In the genomic region with DNA sequence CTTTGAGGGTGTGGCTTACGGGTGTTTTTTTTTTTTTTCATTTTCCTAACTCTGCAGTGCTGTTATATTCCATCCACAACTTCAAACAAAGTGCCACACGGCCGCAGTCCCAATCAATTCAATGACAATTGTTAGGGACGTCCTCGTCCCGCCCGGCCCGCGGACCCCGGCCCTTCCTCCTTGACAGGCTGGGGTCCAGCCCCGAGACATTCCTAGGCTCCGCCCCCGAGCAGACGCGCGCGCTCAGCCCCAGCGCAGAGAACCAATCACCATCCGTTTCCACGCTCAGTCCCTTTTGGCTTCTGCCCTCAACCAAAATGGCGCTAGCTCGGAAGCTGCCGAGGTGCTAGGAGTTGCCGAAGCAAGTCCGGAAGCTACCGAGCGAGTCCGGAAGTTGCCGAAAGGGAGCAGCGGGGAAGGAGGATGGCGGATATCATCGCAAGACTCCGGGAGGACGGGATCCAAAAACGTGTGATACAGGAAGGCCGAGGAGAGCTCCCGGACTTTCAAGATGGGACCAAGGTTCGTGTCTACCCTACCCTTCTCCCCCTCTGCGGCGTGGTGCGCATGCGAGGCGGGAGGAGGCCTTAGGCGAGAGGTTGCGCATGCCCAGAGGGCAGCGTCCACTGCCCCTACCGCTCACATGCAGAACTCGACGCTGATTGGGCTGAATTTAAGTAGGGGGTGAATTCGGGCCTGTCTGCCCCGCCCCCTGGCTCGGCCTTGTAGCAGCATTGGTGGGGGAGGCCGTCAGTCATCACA, we compare ENCODE assay signal across 1 cellular context.
TF ChIP-seq lines count a peak whose summit lies in the region.

A gene (plus strand): TSS at position 291 of the 762 bp plus-strand sequence. CDS start 133 bp downstream, at position 424.

TF ChIP-seq in WTC11, 78 proteins besides CTCF, POLR2A, EP300 and RAD21 (continued from another document):
- TF ChIP-seq GABPB1 (CRISPR knock-in tag; IDR thresholded peaks at IDR 0.05) (0 out of 2 replicates have a peak, but pooled peaks have one; percentile 60), ZNF219 (CRISPR knock-in tag; IDR thresholded peaks at IDR 0.05; ENCODE audit: borderline replicate concordance) (peak; percentile 94), EMX1 (CRISPR knock-in tag; IDR thresholded peaks at IDR 0.05) (no peak), NFE2L1 (CRISPR knock-in tag; IDR thresholded peaks at IDR 0.05) (peak; percentile 99), TEAD4 (CRISPR knock-in tag; IDR thresholded peaks at IDR 0.05) (peak; percentile 91), ZNF317 (CRISPR knock-in tag; IDR thresholded peaks at IDR 0.05; ENCODE audit: borderline replicate concordance, low read depth) (0 out of 2 replicates have a peak, but pooled peaks have one; percentile 65), FOXJ3 (CRISPR knock-in tag; IDR thresholded peaks at IDR 0.05; ENCODE audit: borderline replicate concordance) (0 out of 2 replicates have a peak, but pooled peaks have one; percentile 65), MXD4 (CRISPR knock-in tag; IDR thresholded peaks at IDR 0.05; ENCODE audit: borderline replicate concordance) (no peak), TEAD1 (CRISPR knock-in tag; IDR thresholded peaks at IDR 0.05) (peak; percentile 99), ZNF396 (CRISPR knock-in tag; IDR thresholded peaks at IDR 0.05; ENCODE audit: borderline replicate concordance) (no peak), RORB (CRISPR knock-in tag; IDR thresholded peaks at IDR 0.05) (no peak), HMGA2 (CRISPR knock-in tag; IDR thresholded peaks at IDR 0.05) (no peak), ESRRA (CRISPR knock-in tag; IDR thresholded peaks at IDR 0.05; ENCODE audit: borderline replicate concordance) (peak; percentile 92; the same call in 1 of the 2 replicates), CBFB (CRISPR knock-in tag; IDR thresholded peaks at IDR 0.05; ENCODE audit: low read depth) (no peak), NFATC4 (CRISPR knock-in tag; IDR thresholded peaks at IDR 0.05) (no peak), FOXK1 (CRISPR knock-in tag; IDR thresholded peaks at IDR 0.05) (peak; percentile 97), NR2C2 (CRISPR knock-in tag; IDR thresholded peaks at IDR 0.05) (peak; percentile 81), NFYB (CRISPR knock-in tag; conservative IDR thresholded peaks at IDR 0.05; ENCODE audit: low read depth) (peak; percentile 94)
- TF ChIP-seq, protein P1, sequence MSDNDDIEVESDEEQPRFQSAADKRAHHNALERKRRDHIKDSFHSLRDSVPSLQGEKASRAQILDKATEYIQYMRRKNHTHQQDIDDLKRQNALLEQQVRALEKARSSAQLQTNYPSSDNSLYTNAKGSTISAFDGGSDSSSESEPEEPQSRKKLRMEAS (CRISPR knock-in tag; IDR thresholded peaks at IDR 0.05): peak; percentile 100
- TF ChIP-seq, protein P2, sequence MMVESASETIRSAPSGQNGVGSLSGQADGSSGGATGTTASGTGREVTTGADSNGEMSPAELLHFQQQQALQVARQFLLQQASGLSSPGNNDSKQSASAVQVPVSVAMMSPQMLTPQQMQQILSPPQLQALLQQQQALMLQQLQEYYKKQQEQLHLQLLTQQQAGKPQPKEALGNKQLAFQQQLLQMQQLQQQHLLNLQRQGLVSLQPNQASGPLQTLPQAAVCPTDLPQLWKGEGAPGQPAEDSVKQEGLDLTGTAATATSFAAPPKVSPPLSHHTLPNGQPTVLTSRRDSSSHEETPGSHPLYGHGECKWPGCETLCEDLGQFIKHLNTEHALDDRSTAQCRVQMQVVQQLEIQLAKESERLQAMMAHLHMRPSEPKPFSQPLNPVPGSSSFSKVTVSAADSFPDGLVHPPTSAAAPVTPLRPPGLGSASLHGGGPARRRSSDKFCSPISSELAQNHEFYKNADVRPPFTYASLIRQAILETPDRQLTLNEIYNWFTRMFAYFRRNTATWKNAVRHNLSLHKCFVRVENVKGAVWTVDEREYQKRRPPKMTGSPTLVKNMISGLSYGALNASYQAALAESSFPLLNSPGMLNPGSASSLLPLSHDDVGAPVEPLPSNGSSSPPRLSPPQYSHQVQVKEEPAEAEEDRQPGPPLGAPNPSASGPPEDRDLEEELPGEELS (CRISPR knock-in tag; IDR thresholded peaks at IDR 0.05): peak; percentile 99
- TF ChIP-seq, protein P3, sequence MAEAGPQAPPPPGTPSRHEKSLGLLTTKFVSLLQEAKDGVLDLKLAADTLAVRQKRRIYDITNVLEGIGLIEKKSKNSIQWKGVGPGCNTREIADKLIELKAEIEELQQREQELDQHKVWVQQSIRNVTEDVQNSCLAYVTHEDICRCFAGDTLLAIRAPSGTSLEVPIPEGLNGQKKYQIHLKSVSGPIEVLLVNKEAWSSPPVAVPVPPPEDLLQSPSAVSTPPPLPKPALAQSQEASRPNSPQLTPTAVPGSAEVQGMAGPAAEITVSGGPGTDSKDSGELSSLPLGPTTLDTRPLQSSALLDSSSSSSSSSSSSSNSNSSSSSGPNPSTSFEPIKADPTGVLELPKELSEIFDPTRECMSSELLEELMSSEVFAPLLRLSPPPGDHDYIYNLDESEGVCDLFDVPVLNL (CRISPR knock-in tag; IDR thresholded peaks at IDR 0.05; ENCODE audit: borderline replicate concordance, low read depth): no peak
- TF ChIP-seq, protein P4, sequence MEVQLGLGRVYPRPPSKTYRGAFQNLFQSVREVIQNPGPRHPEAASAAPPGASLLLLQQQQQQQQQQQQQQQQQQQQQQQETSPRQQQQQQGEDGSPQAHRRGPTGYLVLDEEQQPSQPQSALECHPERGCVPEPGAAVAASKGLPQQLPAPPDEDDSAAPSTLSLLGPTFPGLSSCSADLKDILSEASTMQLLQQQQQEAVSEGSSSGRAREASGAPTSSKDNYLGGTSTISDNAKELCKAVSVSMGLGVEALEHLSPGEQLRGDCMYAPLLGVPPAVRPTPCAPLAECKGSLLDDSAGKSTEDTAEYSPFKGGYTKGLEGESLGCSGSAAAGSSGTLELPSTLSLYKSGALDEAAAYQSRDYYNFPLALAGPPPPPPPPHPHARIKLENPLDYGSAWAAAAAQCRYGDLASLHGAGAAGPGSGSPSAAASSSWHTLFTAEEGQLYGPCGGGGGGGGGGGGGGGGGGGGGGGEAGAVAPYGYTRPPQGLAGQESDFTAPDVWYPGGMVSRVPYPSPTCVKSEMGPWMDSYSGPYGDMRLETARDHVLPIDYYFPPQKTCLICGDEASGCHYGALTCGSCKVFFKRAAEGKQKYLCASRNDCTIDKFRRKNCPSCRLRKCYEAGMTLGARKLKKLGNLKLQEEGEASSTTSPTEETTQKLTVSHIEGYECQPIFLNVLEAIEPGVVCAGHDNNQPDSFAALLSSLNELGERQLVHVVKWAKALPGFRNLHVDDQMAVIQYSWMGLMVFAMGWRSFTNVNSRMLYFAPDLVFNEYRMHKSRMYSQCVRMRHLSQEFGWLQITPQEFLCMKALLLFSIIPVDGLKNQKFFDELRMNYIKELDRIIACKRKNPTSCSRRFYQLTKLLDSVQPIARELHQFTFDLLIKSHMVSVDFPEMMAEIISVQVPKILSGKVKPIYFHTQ (CRISPR knock-in tag; IDR thresholded peaks at IDR 0.05): no peak
- TF ChIP-seq, protein P5, sequence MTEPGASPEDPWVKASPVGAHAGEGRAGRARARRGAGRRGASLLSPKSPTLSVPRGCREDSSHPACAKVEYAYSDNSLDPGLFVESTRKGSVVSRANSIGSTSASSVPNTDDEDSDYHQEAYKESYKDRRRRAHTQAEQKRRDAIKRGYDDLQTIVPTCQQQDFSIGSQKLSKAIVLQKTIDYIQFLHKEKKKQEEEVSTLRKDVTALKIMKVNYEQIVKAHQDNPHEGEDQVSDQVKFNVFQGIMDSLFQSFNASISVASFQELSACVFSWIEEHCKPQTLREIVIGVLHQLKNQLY (CRISPR knock-in tag; IDR thresholded peaks at IDR 0.05): peak; percentile 94; the same call in 1 of the 2 replicates
- TF ChIP-seq, protein P6, sequence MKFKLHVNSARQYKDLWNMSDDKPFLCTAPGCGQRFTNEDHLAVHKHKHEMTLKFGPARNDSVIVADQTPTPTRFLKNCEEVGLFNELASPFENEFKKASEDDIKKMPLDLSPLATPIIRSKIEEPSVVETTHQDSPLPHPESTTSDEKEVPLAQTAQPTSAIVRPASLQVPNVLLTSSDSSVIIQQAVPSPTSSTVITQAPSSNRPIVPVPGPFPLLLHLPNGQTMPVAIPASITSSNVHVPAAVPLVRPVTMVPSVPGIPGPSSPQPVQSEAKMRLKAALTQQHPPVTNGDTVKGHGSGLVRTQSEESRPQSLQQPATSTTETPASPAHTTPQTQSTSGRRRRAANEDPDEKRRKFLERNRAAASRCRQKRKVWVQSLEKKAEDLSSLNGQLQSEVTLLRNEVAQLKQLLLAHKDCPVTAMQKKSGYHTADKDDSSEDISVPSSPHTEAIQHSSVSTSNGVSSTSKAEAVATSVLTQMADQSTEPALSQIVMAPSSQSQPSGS (CRISPR knock-in tag; IDR thresholded peaks at IDR 0.05; ENCODE audit: borderline replicate concordance, low read depth): peak; percentile 85; the same call in 1 of the 2 replicates
- TF ChIP-seq, protein P7, sequence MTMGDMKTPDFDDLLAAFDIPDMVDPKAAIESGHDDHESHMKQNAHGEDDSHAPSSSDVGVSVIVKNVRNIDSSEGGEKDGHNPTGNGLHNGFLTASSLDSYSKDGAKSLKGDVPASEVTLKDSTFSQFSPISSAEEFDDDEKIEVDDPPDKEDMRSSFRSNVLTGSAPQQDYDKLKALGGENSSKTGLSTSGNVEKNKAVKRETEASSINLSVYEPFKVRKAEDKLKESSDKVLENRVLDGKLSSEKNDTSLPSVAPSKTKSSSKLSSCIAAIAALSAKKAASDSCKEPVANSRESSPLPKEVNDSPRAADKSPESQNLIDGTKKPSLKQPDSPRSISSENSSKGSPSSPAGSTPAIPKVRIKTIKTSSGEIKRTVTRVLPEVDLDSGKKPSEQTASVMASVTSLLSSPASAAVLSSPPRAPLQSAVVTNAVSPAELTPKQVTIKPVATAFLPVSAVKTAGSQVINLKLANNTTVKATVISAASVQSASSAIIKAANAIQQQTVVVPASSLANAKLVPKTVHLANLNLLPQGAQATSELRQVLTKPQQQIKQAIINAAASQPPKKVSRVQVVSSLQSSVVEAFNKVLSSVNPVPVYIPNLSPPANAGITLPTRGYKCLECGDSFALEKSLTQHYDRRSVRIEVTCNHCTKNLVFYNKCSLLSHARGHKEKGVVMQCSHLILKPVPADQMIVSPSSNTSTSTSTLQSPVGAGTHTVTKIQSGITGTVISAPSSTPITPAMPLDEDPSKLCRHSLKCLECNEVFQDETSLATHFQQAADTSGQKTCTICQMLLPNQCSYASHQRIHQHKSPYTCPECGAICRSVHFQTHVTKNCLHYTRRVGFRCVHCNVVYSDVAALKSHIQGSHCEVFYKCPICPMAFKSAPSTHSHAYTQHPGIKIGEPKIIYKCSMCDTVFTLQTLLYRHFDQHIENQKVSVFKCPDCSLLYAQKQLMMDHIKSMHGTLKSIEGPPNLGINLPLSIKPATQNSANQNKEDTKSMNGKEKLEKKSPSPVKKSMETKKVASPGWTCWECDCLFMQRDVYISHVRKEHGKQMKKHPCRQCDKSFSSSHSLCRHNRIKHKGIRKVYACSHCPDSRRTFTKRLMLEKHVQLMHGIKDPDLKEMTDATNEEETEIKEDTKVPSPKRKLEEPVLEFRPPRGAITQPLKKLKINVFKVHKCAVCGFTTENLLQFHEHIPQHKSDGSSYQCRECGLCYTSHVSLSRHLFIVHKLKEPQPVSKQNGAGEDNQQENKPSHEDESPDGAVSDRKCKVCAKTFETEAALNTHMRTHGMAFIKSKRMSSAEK (CRISPR knock-in tag; IDR thresholded peaks at IDR 0.05; ENCODE audit: borderline replicate concordance): no peak
- TF ChIP-seq, protein P8, sequence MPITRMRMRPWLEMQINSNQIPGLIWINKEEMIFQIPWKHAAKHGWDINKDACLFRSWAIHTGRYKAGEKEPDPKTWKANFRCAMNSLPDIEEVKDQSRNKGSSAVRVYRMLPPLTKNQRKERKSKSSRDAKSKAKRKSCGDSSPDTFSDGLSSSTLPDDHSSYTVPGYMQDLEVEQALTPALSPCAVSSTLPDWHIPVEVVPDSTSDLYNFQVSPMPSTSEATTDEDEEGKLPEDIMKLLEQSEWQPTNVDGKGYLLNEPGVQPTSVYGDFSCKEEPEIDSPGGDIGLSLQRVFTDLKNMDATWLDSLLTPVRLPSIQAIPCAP (CRISPR knock-in tag; IDR thresholded peaks at IDR 0.05): peak; percentile 98
- TF ChIP-seq, protein P9, sequence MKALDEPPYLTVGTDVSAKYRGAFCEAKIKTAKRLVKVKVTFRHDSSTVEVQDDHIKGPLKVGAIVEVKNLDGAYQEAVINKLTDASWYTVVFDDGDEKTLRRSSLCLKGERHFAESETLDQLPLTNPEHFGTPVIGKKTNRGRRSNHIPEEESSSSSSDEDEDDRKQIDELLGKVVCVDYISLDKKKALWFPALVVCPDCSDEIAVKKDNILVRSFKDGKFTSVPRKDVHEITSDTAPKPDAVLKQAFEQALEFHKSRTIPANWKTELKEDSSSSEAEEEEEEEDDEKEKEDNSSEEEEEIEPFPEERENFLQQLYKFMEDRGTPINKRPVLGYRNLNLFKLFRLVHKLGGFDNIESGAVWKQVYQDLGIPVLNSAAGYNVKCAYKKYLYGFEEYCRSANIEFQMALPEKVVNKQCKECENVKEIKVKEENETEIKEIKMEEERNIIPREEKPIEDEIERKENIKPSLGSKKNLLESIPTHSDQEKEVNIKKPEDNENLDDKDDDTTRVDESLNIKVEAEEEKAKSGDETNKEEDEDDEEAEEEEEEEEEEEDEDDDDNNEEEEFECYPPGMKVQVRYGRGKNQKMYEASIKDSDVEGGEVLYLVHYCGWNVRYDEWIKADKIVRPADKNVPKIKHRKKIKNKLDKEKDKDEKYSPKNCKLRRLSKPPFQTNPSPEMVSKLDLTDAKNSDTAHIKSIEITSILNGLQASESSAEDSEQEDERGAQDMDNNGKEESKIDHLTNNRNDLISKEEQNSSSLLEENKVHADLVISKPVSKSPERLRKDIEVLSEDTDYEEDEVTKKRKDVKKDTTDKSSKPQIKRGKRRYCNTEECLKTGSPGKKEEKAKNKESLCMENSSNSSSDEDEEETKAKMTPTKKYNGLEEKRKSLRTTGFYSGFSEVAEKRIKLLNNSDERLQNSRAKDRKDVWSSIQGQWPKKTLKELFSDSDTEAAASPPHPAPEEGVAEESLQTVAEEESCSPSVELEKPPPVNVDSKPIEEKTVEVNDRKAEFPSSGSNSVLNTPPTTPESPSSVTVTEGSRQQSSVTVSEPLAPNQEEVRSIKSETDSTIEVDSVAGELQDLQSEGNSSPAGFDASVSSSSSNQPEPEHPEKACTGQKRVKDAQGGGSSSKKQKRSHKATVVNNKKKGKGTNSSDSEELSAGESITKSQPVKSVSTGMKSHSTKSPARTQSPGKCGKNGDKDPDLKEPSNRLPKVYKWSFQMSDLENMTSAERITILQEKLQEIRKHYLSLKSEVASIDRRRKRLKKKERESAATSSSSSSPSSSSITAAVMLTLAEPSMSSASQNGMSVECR (CRISPR knock-in tag; IDR thresholded peaks at IDR 0.05; ENCODE audit: borderline replicate concordance): peak; percentile 99
- TF ChIP-seq, protein P10, sequence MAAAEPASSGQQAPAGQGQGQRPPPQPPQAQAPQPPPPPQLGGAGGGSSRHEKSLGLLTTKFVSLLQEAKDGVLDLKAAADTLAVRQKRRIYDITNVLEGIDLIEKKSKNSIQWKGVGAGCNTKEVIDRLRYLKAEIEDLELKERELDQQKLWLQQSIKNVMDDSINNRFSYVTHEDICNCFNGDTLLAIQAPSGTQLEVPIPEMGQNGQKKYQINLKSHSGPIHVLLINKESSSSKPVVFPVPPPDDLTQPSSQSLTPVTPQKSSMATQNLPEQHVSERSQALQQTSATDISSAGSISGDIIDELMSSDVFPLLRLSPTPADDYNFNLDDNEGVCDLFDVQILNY (CRISPR knock-in tag; IDR thresholded peaks at IDR 0.05): peak; percentile 96
- TF ChIP-seq, protein P11, sequence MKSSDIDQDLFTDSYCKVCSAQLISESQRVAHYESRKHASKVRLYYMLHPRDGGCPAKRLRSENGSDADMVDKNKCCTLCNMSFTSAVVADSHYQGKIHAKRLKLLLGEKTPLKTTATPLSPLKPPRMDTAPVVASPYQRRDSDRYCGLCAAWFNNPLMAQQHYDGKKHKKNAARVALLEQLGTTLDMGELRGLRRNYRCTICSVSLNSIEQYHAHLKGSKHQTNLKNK (CRISPR knock-in tag; IDR thresholded peaks at IDR 0.05): no peak
